Comparison of ENCODE assay signal across 9 cellular contexts in genomic region chr5:125484272-125485002, GRCh38.
DNase-seq lines count a peak whose midpoint lies in the region; ATAC-seq, FAIRE-seq and TF ChIP-seq lines count a peak whose summit lies in the region.
"Had no signal": no experiment of that assay in that cellular context is flagged by ENCODE, and none has a peak within 500 bp of the region (broad histone marks: within the 10 kb centered on the region; RNA-seq: fewer than 3 reads in every experiment).

No MANE protein-coding gene starts in this region.

- H3K4me1 Mint-ChIP-seq in astrocyte (ENCODE audit: low read depth, unreplicated experiment), result peaks cover 35% of the 10 kb centered on the region
- H3K4me1 Mint-ChIP-seq: activated naive CD8-positive, alpha-beta T cell treated with anti-CD3 and anti-CD28 coated beads, Interleukin-2, amount 10 ng/mL, durations not matched to agents 7 days and 5 days had no signal

- ATAC-seq in HG03039 (IDR thresholded peaks at IDR 0.05; ENCODE audit: unreplicated experiment), result no peak

- H3K9ac ChIP-seq in astrocyte (ENCODE audit: low read length), result peak overlapping the region; percentile 61
- peak overlapping the region in 1 of 3 donors; percentile 44 for H3K9ac ChIP-seq in skeletal muscle tissue (ENCODE audit: low read depth in 1 of 3, low read length in 3 of 3)

- H3K9me3 Mint-ChIP-seq in astrocyte (ENCODE audit: unreplicated experiment), result no peaks in the 10 kb centered on the region

- FAIRE-seq in astrocyte (lab: Jason Lieb, UNC) (peak; percentile 71), frontal cortex (lab: Jason Lieb, UNC) (no peak)

- H3K27me3 ChIP-seq in astrocyte (ENCODE audit: insufficient read depth, low read length) (no peaks in the 10 kb centered on the region), skeletal muscle tissue (ENCODE audit: control insufficient read depth in 3 of 3, insufficient read depth in 3 of 3, low read length in 3 of 3) (no peaks in the 10 kb centered on the region)

- H3K9me3 ChIP-seq in astrocyte (ENCODE audit: insufficient read depth, low read depth, low read length), result no peaks in the 10 kb centered on the region
- H3K9me3 ChIP-seq in skeletal muscle tissue (ENCODE audit: control insufficient read depth in 3 of 3, low read length in 3 of 3), result no peaks in the 10 kb centered on the region

- no peak overlapping the region for H2AFZ ChIP-seq in astrocyte (ENCODE audit: low read depth, low read length)

- DNase-seq in Ammon's horn (ENCODE audit: low spot score) (peak; percentile 93), NCI-H146 treated with DMSO at 0.1 percent for 48 hours (lab: John Stamatoyannopoulos, UW; ENCODE audit: unreplicated experiment) (peak; percentile 47), astrocyte (ENCODE audit: low read depth) (peak; percentile 98), hypothalamus (lab: John Stamatoyannopoulos, UW) (peak in 46 of 51 donors; percentile 2 to 92 (median 48)), frontal cortex (ENCODE audit: low spot score in 2 of 2) (no peak)
- DNase-seq in activated CD4-positive, CD25-positive, alpha-beta regulatory T cell treated with anti-CD3 and anti-CD28 coated beads, Interleukin-2, amount 50 U/mL, for 72 hours, result no peak
- DNase-seq: activated naive CD8-positive, alpha-beta T cell treated with anti-CD3 and anti-CD28 coated beads, Interleukin-2, amount 10 ng/mL, durations not matched to agents 7 days and 5 days had no signal

- TF ChIP-seq CTCF in astrocyte (IDR thresholded peaks at IDR 0.05; ENCODE audit: insufficient read depth, low read depth, low read length), result no peak

- H3K79me2 ChIP-seq in astrocyte (ENCODE audit: insufficient read depth, low read length), result no peaks in the 10 kb centered on the region

- H3K27ac Mint-ChIP-seq in astrocyte (ENCODE audit: unreplicated experiment), result peak overlapping the region; percentile 96
- H3K27ac Mint-ChIP-seq: activated naive CD8-positive, alpha-beta T cell treated with anti-CD3 and anti-CD28 coated beads, Interleukin-2, amount 10 ng/mL, durations not matched to agents 7 days and 5 days had no signal

- no peaks in the 10 kb centered on the region for H4K20me1 ChIP-seq in astrocyte (ENCODE audit: insufficient read depth, low read length)

- H3K4me3 Mint-ChIP-seq in astrocyte (ENCODE audit: unreplicated experiment), result no peak overlapping the region
- H3K4me3 Mint-ChIP-seq: activated naive CD8-positive, alpha-beta T cell treated with anti-CD3 and anti-CD28 coated beads, Interleukin-2, amount 10 ng/mL, durations not matched to agents 7 days and 5 days had no signal

- H3K36me3 Mint-ChIP-seq in astrocyte (ENCODE audit: low read depth, unreplicated experiment), result no peaks in the 10 kb centered on the region
- H3K36me3 Mint-ChIP-seq: activated naive CD8-positive, alpha-beta T cell treated with anti-CD3 and anti-CD28 coated beads, Interleukin-2, amount 10 ng/mL, durations not matched to agents 7 days and 5 days had no signal

- H3K36me3 ChIP-seq in astrocyte (ENCODE audit: insufficient read depth, low read length), result no peaks in the 10 kb centered on the region
- H3K36me3 ChIP-seq in skeletal muscle tissue (ENCODE audit: control insufficient read depth in 3 of 3, insufficient read depth in 3 of 3, low read length in 3 of 3), result no peaks in the 10 kb centered on the region

- no peaks in the 10 kb centered on the region for H3K27me3 Mint-ChIP-seq in astrocyte (ENCODE audit: low read depth, unreplicated experiment)
- H3K27me3 Mint-ChIP-seq: activated naive CD8-positive, alpha-beta T cell treated with anti-CD3 and anti-CD28 coated beads, Interleukin-2, amount 10 ng/mL, durations not matched to agents 7 days and 5 days had no signal

- H3K27ac ChIP-seq in astrocyte (ENCODE audit: low read depth, low read length) (peak overlapping the region; percentile 89), skeletal muscle tissue (ENCODE audit: low read depth, low read length) (peak overlapping the region; percentile 66)

- H3K4me1 ChIP-seq in astrocyte (ENCODE audit: insufficient read depth, low read length) (peaks cover 34% of the 10 kb centered on the region), skeletal muscle tissue (ENCODE audit: control insufficient read depth in 3 of 3, insufficient read depth in 3 of 3, low read length in 3 of 3) (peaks cover 0 to 20% (median 15%) of the 10 kb centered on the region in 3 donors)

- peak overlapping the region; percentile 38 for H3K4me3 ChIP-seq in astrocyte (ENCODE audit: insufficient read depth, low read depth, low read length)
- peak overlapping the region in 2 of 3 donors; percentile 10 to 26 for H3K4me3 ChIP-seq in skeletal muscle tissue (ENCODE audit: low read length in 3 of 3)

- peak overlapping the region; percentile 80 for H3K4me2 ChIP-seq in astrocyte (ENCODE audit: low read length)

Comparison
In these comparisons a context has a peak if more than half of its experiments do, and no peak if none do; other contexts are left out.
1. DNase-seq: peak in Ammon's horn (single experiment), NCI-H146 treated with DMSO at 0.1 percent for 48 hours (single experiment), astrocyte (single experiment) and hypothalamus (46 of 51); none in activated CD4-positive, CD25-positive, alpha-beta regulatory T cell treated with anti-CD3 and anti-CD28 coated beads, Interleukin-2, amount 50 U/mL, for 72 hours (single experiment) and frontal cortex (0 of 2).